Comparison of ENCODE assay signal across 8 cellular contexts in the genomic region with DNA sequence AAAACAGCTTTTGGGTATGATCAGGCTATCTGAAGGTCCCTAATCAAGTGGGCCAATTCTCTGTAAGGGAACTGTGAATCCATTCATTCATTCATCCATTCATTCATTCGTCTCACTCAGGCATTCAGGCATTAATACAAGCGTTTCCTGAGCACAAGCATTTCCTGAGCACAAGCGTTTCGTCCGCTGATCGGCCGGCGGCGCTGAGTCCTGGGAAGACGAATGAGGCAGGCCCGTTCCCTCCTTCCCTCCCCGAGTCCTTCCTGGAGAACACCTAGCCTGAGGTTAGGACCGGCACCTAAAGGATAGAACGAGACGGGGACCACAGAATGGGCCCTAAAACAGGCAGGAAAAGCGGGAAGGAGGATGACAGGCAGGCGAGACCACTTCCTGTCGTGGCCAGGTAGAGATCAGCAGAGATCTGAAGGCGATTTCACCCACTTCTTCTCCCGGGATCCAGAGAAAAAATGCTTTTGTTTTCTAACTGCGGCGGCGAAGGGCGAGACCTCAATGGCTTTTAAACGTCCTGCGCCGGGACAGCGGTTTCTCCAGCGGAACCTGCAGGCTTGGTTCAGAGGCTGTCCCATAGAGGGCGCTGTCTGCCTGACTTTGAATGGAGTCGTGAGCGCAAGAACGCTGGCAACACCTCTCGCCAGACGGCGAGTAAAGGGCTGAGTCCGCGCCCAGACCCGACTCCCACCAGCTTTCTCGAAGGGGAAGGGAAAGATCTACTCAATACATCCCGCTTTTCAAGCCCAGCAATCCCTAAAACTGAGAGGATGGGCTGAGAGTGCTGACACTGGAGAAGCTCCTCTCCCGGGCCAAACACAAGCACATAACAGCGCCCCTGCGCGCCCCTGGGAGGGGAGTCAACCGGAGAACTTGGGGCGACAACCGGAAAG. TPM values are rescaled to one million over a fixed set of nuclear protein-coding genes. Genes with fewer than 3 reads are reported as not detected.
DNase-seq lines count a peak whose midpoint lies in the region; ATAC-seq and TF ChIP-seq lines count a peak whose summit lies in the region.

No MANE protein-coding gene starts in this region.

- in situ Hi-C loops in GM13977 (cut with MboI; ENCODE audit: low pct_unique_long_range_greater_than_20kb, low sequenced_read_pairs, unreplicated experiment), result loop anchor here (5.0 kb wide), 1 partner anchor 414 kb away; no protein-coding TSS in a partner anchor

- H3K36me3 Mint-ChIP-seq in activated naive CD8-positive, alpha-beta T cell treated with anti-CD3 and anti-CD28 coated beads, Interleukin-2, amount 10 ng/mL, durations not matched to agents 7 days and 5 days, result no peaks in the 10 kb centered on the region
- H3K36me3 Mint-ChIP-seq in progenitor cell of endocrine pancreas (ENCODE audit: insufficient read depth) (no peaks in the 10 kb centered on the region), type B pancreatic cell (no peaks in the 10 kb centered on the region)

- DNase-seq in A172 (ENCODE audit: low spot score) (peak; percentile 41), GM13977 (ENCODE audit: low spot score) (peak; percentile 90), heart right ventricle (peak; percentile 81 to 84), progenitor cell of endocrine pancreas (ENCODE audit: low spot score, unreplicated experiment) (peak; percentile 87), type B pancreatic cell (ENCODE audit: extremely low spot score, unreplicated experiment) (no peak)
- peak; percentile 77 for DNase-seq in Jurkat, Clone E6-1 (ENCODE audit: low read depth, low spot score)
- peak; percentile 82 for DNase-seq in activated naive CD8-positive, alpha-beta T cell treated with anti-CD3 and anti-CD28 coated beads, Interleukin-2, amount 10 ng/mL, durations not matched to agents 7 days and 5 days

- peaks cover 0 to 6% (median 0%) of the 10 kb centered on the region in 11 donors for H3K9me3 ChIP-seq in heart right ventricle

- peaks cover 61% of the 10 kb centered on the region for H3K27me3 Mint-ChIP-seq in activated naive CD8-positive, alpha-beta T cell treated with anti-CD3 and anti-CD28 coated beads, Interleukin-2, amount 10 ng/mL, durations not matched to agents 7 days and 5 days
- H3K27me3 Mint-ChIP-seq in progenitor cell of endocrine pancreas, result peaks cover 85% of the 10 kb centered on the region
- peaks cover 86% of the 10 kb centered on the region for H3K27me3 Mint-ChIP-seq in type B pancreatic cell

- H3K27ac Mint-ChIP-seq in activated naive CD8-positive, alpha-beta T cell treated with anti-CD3 and anti-CD28 coated beads, Interleukin-2, amount 10 ng/mL, durations not matched to agents 7 days and 5 days, result peak overlapping the region; percentile 24
- no peak overlapping the region for H3K27ac Mint-ChIP-seq in progenitor cell of endocrine pancreas
- H3K27ac Mint-ChIP-seq in type B pancreatic cell, result no peak overlapping the region

- no peak overlapping the region for H3K27ac ChIP-seq in heart right ventricle

- H3K27me3 ChIP-seq in heart right ventricle, result peaks cover 65 to 100% (median 99%) of the 10 kb centered on the region in 7 donors

- WGBS in heart right ventricle, 2 donors, result 1% methylated on average over 48 of the region's 48 CpGs

- no peaks in the 10 kb centered on the region for H3K36me3 ChIP-seq in heart right ventricle

- H3K4me1 Mint-ChIP-seq in activated naive CD8-positive, alpha-beta T cell treated with anti-CD3 and anti-CD28 coated beads, Interleukin-2, amount 10 ng/mL, durations not matched to agents 7 days and 5 days, result peaks cover 17% of the 10 kb centered on the region
- peaks cover 5% of the 10 kb centered on the region for H3K4me1 Mint-ChIP-seq in progenitor cell of endocrine pancreas (ENCODE audit: low read depth)
- peaks cover 7% of the 10 kb centered on the region for H3K4me1 Mint-ChIP-seq in type B pancreatic cell (ENCODE audit: unreplicated experiment)

- H3K4me3 Mint-ChIP-seq in activated naive CD8-positive, alpha-beta T cell treated with anti-CD3 and anti-CD28 coated beads, Interleukin-2, amount 10 ng/mL, durations not matched to agents 7 days and 5 days, result peak overlapping the region; percentile 80
- H3K4me3 Mint-ChIP-seq in progenitor cell of endocrine pancreas (ENCODE audit: low read depth) (peak overlapping the region; percentile 35), type B pancreatic cell (peak overlapping the region; percentile 80)

- POLR2A ChIA-PET in activated naive CD8-positive, alpha-beta T cell treated with anti-CD3 and anti-CD28 coated beads, Interleukin-2, amount 10 ng/mL, durations not matched to agents 7 days and 5 days (lab: Charles Lee), result no interaction called here

- H3K4me1 ChIP-seq in heart right ventricle, result peaks cover 25 to 53% (median 49%) of the 10 kb centered on the region in 9 donors

- peak overlapping the region; percentile 44 for H3K4me3 ChIP-seq in Jurkat, Clone E6-1 (ENCODE audit: low read length)
- peak overlapping the region in 8 of 10 donors; percentile 9 to 39 (median 30) for H3K4me3 ChIP-seq in heart right ventricle

- intact Hi-C loops in heart right ventricle (cut with DNase I), result loop anchor here (1.0 to 10.0 kb wide), 5 partner anchors 252 to 832 kb away; no protein-coding TSS in a partner anchor

- peak; percentile 97 for TF ChIP-seq CTCF in GM13977 (IDR thresholded peaks at IDR 0.05; ENCODE audit: extremely low read depth, insufficient read depth, missing control alignments)
- TF ChIP-seq CTCF in heart right ventricle (IDR thresholded peaks at IDR 0.05), result peak; percentile 86 to 95 (median 93)
- TF ChIP-seq CTCF in progenitor cell of endocrine pancreas (IDR thresholded peaks at IDR 0.05; ENCODE audit: unreplicated experiment), result peak; percentile 94
- peak; percentile 97 for TF ChIP-seq CTCF in type B pancreatic cell (conservative IDR thresholded peaks at IDR 0.05)

- ATAC-seq in SK-N-SH treated with all-trans-retinoic acid at 6 μM for 48 hours (peak; percentile 91), heart right ventricle (peak in 7 of 8 donors; percentile 71 to 92 (median 87))
- ATAC-seq in activated naive CD8-positive, alpha-beta T cell treated with anti-CD3 and anti-CD28 coated beads, Interleukin-2, amount 10 ng/mL, durations not matched to agents 7 days and 5 days (ENCODE audit: low read depth), result peak; percentile 49

- no peaks in the 10 kb centered on the region for H3K9me3 Mint-ChIP-seq in activated naive CD8-positive, alpha-beta T cell treated with anti-CD3 and anti-CD28 coated beads, Interleukin-2, amount 10 ng/mL, durations not matched to agents 7 days and 5 days
- H3K9me3 Mint-ChIP-seq in progenitor cell of endocrine pancreas (ENCODE audit: low read depth) (no peaks in the 10 kb centered on the region), type B pancreatic cell (no peaks in the 10 kb centered on the region)

TF ChIP-seq in SK-N-SH treated with all-trans-retinoic acid at 6 μM for 48 hours, 23 proteins besides CTCF, POLR2A, EP300 and RAD21 (continues in another document):
- TF ChIP-seq ARNTL (CRISPR knock-in tag; IDR thresholded peaks at IDR 0.05; ENCODE audit: borderline replicate concordance, low read depth), result no peak
- TF ChIP-seq, protein P1, sequence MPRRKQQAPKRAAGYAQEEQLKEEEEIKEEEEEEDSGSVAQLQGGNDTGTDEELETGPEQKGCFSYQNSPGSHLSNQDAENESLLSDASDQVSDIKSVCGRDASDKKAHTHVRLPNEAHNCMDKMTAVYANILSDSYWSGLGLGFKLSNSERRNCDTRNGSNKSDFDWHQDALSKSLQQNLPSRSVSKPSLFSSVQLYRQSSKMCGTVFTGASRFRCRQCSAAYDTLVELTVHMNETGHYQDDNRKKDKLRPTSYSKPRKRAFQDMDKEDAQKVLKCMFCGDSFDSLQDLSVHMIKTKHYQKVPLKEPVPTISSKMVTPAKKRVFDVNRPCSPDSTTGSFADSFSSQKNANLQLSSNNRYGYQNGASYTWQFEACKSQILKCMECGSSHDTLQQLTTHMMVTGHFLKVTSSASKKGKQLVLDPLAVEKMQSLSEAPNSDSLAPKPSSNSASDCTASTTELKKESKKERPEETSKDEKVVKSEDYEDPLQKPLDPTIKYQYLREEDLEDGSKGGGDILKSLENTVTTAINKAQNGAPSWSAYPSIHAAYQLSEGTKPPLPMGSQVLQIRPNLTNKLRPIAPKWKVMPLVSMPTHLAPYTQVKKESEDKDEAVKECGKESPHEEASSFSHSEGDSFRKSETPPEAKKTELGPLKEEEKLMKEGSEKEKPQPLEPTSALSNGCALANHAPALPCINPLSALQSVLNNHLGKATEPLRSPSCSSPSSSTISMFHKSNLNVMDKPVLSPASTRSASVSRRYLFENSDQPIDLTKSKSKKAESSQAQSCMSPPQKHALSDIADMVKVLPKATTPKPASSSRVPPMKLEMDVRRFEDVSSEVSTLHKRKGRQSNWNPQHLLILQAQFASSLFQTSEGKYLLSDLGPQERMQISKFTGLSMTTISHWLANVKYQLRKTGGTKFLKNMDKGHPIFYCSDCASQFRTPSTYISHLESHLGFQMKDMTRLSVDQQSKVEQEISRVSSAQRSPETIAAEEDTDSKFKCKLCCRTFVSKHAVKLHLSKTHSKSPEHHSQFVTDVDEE (CRISPR knock-in tag; IDR thresholded peaks at IDR 0.05), result no peak
- TF ChIP-seq OSR1 (CRISPR knock-in tag; IDR thresholded peaks at IDR 0.05), result no peak
- no peak for TF ChIP-seq ZNF565 (CRISPR knock-in tag; conservative IDR thresholded peaks at IDR 0.05; ENCODE audit: low read depth)

RNA-seq across cellular contexts. Expression of gene HMX3, which starts 2.9 kb away (rescaled TPM):
- total RNA-seq in A172 (2014; rRNA removed; shearing (Covaris generic)), result not detected in 2 replicates
- polyA plus RNA-seq in Jurkat, Clone E6-1 (2012; ENCODE audit: insufficient read depth, insufficient read length), result 5.0 TPM
- not detected for total RNA-seq in activated naive CD8-positive, alpha-beta T cell treated with anti-CD3 and anti-CD28 coated beads, Interleukin-2, amount 10 ng/mL, durations not matched to agents 7 days and 5 days
- not detected for total RNA-seq in heart right ventricle
- polyA plus RNA-seq in heart right ventricle, result not detected
- total RNA-seq in progenitor cell of endocrine pancreas, result not detected in 2 replicates
- 0.77 TPM in 1 of 2 replicates, not detected in the other for total RNA-seq in type B pancreatic cell (ENCODE audit: low replicate concordance)

RNA-seq across cellular contexts. Expression of gene HMX2, which starts 15.1 kb away (rescaled TPM):
- not detected in 2 replicates for total RNA-seq in A172 (2014; rRNA removed; shearing (Covaris generic))
- polyA plus RNA-seq in Jurkat, Clone E6-1 (2012; ENCODE audit: insufficient read depth, insufficient read length), result 5.0 TPM
- not detected for total RNA-seq in activated naive CD8-positive, alpha-beta T cell treated with anti-CD3 and anti-CD28 coated beads, Interleukin-2, amount 10 ng/mL, durations not matched to agents 7 days and 5 days
- total RNA-seq in heart right ventricle (not detected), progenitor cell of endocrine pancreas (not detected in 2 replicates), type B pancreatic cell (ENCODE audit: low replicate concordance) (0.19 TPM in 1 of 2 replicates, not detected in the other)
- polyA plus RNA-seq in heart right ventricle, result not detected

RNA-seq across cellular contexts. Expression of gene BUB3, which starts 21.4 kb away (rescaled TPM):
- total RNA-seq in A172 (2014; rRNA removed; shearing (Covaris generic)), result 154 and 178 TPM in 2 replicates
- 322 TPM for polyA plus RNA-seq in Jurkat, Clone E6-1 (2012; ENCODE audit: insufficient read depth, insufficient read length)
- 100 to 1,000 TPM; 254 to 265 TPM for total RNA-seq in activated naive CD8-positive, alpha-beta T cell treated with anti-CD3 and anti-CD28 coated beads, Interleukin-2, amount 10 ng/mL, durations not matched to agents 7 days and 5 days
- total RNA-seq in heart right ventricle, result 10 to 100 TPM; 24.4 to 40.9 (median 30.4) TPM
- 10 to 100 TPM; 11.4 to 42.0 TPM for polyA plus RNA-seq in heart right ventricle
- 92.3 and 93.2 TPM in 2 replicates for total RNA-seq in progenitor cell of endocrine pancreas
- total RNA-seq in type B pancreatic cell (ENCODE audit: low replicate concordance), result 74.2 and 124 TPM in 2 replicates
